In genomic region chr12:79296128-79296527, GRCh38 we compare ENCODE assay signal across 28 cellular contexts.
"Had no signal": no experiment of that assay in that cellular context is flagged by ENCODE, and none has a peak within 500 bp of the region (broad histone marks: within the 10 kb centered on the region; RNA-seq: fewer than 3 reads in every experiment).

No MANE protein-coding gene starts in this region.

- H3K4me1 ChIP-seq: esophagus muscularis mucosa, heart right ventricle, pancreas, prostate gland, thyroid gland, upper lobe of left lung, vagina had no signal

- H3K27ac ChIP-seq: esophagus muscularis mucosa, heart right ventricle, pancreas, prostate gland, skin epidermis, thyroid gland, upper lobe of left lung, vagina, WERI-Rb-1 had no signal

- H3K9me3 ChIP-seq: esophagus muscularis mucosa, heart right ventricle, pancreas, prostate gland, thyroid gland, upper lobe of left lung, vagina had no signal

- ATAC-seq: activated CD4-positive, CD25-positive, alpha-beta regulatory T cell treated with anti-CD3 and anti-CD28 coated beads, Interleukin-2, amount 50 U/mL, for 24 hours; heart right ventricle; naive thymus-derived CD4-positive, alpha-beta T cell; pancreas; sciatic nerve; stimulated activated effector memory CD8-positive, alpha-beta T cell treated with anti-CD3 and anti-CD28 coated beads, Interleukin-12 subunit alpha, Interleukin-12 subunit beta, amount 100 ng/mL, for 72 hours had no signal

- DNase-seq: activated CD4-positive, alpha-beta T cell treated with anti-CD3 and anti-CD28 coated beads for 48 hours; activated CD4-positive, alpha-beta T cell treated with anti-CD3 and anti-CD28 coated beads, Interleukin-2, amount 50 U/mL, for 48 hours; activated CD8-positive, alpha-beta memory T cell treated with anti-CD3 and anti-CD28 coated beads for 24 hours; activated gamma-delta T cell; activated naive CD4-positive, alpha-beta T cell treated with anti-CD3 and anti-CD28 coated beads, Interleukin-2, amount 10 ng/mL, durations not matched to agents 7 days and 5 days; activated naive CD8-positive, alpha-beta T cell treated with anti-CD3 and anti-CD28 coated beads, Interleukin-2, amount 10 ng/mL, durations not matched to agents 7 days and 5 days; activated T-cell treated with anti-CD3 and anti-CD28 coated beads, Interleukin-2, amount 50 U/mL, for 24 hours; amniotic stem cell; central memory CD4-positive, alpha-beta T cell; foreskin melanocyte; heart right ventricle; midbrain; naive thymus-derived CD4-positive, alpha-beta T cell; nucleus accumbens; pancreas; retina; stimulated activated CD4-positive, alpha-beta T cell treated with anti-CD3 and anti-CD28 coated beads, Interleukin-4, amount 100 ng/mL, for 24 hours; substantia nigra; thyroid gland; upper lobe of left lung; WERI-Rb-1 had no signal

- H3K36me3 ChIP-seq: esophagus muscularis mucosa, heart right ventricle, pancreas, prostate gland, thyroid gland, upper lobe of left lung, vagina had no signal

- H3K27me3 ChIP-seq: esophagus muscularis mucosa, heart right ventricle, pancreas, thyroid gland, upper lobe of left lung, vagina had no signal

- H3K4me3 ChIP-seq: esophagus muscularis mucosa, heart right ventricle, pancreas, prostate gland, skin epidermis, thyroid gland, upper lobe of left lung, vagina had no signal
